ENCODE assay signal across 17 cellular contexts in the genomic region with DNA sequence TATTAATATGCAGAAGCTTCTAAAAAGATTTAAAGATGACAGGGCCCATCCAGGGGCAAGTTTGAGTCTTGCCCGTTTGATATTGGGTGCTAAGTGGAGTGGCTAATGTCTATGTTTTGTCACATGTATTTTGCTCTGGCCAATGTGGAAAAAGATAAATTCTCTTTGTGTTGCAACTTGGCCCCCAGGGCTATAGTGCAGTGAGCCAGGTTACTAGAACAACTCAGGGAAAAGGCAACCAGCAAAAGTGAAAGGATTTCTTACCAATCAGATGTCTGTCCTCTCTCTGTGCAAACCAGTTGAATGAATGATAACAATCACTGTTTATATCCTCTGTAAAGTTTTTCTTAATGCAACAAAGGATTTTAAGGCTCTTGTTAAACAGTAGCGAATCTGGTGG. TPM values are rescaled to one million over a fixed set of nuclear protein-coding genes. Genes with fewer than 3 reads are reported as not detected.
A peak's percentile ranks its signal among the peaks of the same experiment; 100 is the strongest.
DNase-seq lines count a peak whose midpoint lies in the region; ATAC-seq and TF ChIP-seq lines count a peak whose summit lies in the region.
"Had no signal": no experiment of that assay in that cellular context is flagged by ENCODE, and none has a peak within 500 bp of the region (broad histone marks: within the 10 kb centered on the region; RNA-seq: fewer than 3 reads in every experiment).

No MANE protein-coding gene starts in this region.

- intact Hi-C loops in thyroid gland (cut with DNase I) = no loop called here

- DNase-seq in M059J (ENCODE audit: low read depth) (peak; percentile 54), SK-MEL-5 (ENCODE audit: low read depth, low spot score) (peak; percentile 3), type B pancreatic cell (ENCODE audit: extremely low spot score, unreplicated experiment) (no peak), thyroid gland (no peak)
- DNase-seq in activated CD4-positive, alpha-beta T cell treated with anti-CD3 and anti-CD28 coated beads for 48 hours = no peak
- DNase-seq: AML-193, DND-41, H7, NCI-H1105 treated with DMSO at 0.1 percent for 48 hours, NCI-H1694 treated with DMSO at 0.1 percent for 48 hours, NCI-H2107, NCI-H510A, NCI-H748 treated with DMSO at 0.1 percent for 48 hours, SW 1271 had no signal

- H3K27ac ChIP-seq in liver (ENCODE audit: low read depth in 1 of 2, low read length in 2 of 2) (peak overlapping the region; percentile 50 to 67), thyroid gland (no peak overlapping the region)
- H3K27ac ChIP-seq: C4-2B had no signal

- H3K9me3 Mint-ChIP-seq in type B pancreatic cell = no peaks in the 10 kb centered on the region

- H3K4me1 Mint-ChIP-seq in type B pancreatic cell (ENCODE audit: unreplicated experiment) = peaks cover 7% of the 10 kb centered on the region

- H3K36me3 ChIP-seq in liver (ENCODE audit: control insufficient read depth in 4 of 4, insufficient read depth in 3 of 4, low read depth in 1 of 4, low read length in 3 of 4) (no peaks in the 10 kb centered on the region), thyroid gland (no peaks in the 10 kb centered on the region)

- peak overlapping the region; percentile 21 for H3K27ac Mint-ChIP-seq in type B pancreatic cell

- TF ChIP-seq CTCF in liver (IDR thresholded peaks at IDR 0.05; ENCODE audit: low read depth, low read length, missing input control) = no peak
- TF ChIP-seq CTCF in type B pancreatic cell (conservative IDR thresholded peaks at IDR 0.05) = no peak
- no peak for TF ChIP-seq CTCF in thyroid gland (IDR thresholded peaks at IDR 0.05)

- WGBS in liver = 62% methylated on average over 2 of the region's 2 CpGs
- WGBS in thyroid gland, 2 donors = 80 to 89% methylated on average over 2 of the region's 2 CpGs

- in situ Hi-C loops in SK-MEL-5 (cut with HindIII; ENCODE audit: low pct_unique_long_range_greater_than_20kb, low sequenced_read_pairs) = no loop called here

- H3K4me3 Mint-ChIP-seq in type B pancreatic cell = peak overlapping the region; percentile 5

- H3K9ac ChIP-seq in liver (ENCODE audit: low read depth in 1 of 2, low read length in 2 of 2) = no peak overlapping the region

- TF ChIP-seq POLR2A in thyroid gland (IDR thresholded peaks at IDR 0.05) = no peak

- no peak for TF ChIP-seq RAD21 in liver (IDR thresholded peaks at IDR 0.05)

- H3K27me3 ChIP-seq in liver (ENCODE audit: control insufficient read depth in 4 of 4, insufficient read depth in 4 of 4, low read length in 3 of 4) = no peaks in the 10 kb centered on the region
- H3K27me3 ChIP-seq in thyroid gland = no peaks in the 10 kb centered on the region

- no peaks in the 10 kb centered on the region for H3K9me3 ChIP-seq in liver (ENCODE audit: control insufficient read depth in 4 of 4, low read length in 3 of 4)
- H3K9me3 ChIP-seq in thyroid gland = no peaks in the 10 kb centered on the region

- no peaks in the 10 kb centered on the region for H3K36me3 Mint-ChIP-seq in type B pancreatic cell

- peaks cover 3% of the 10 kb centered on the region for H3K27me3 Mint-ChIP-seq in type B pancreatic cell

- peaks cover 4 to 20% (median 10%) of the 10 kb centered on the region in 4 donors for H3K4me1 ChIP-seq in liver (ENCODE audit: control insufficient read depth in 4 of 4, insufficient read depth in 4 of 4, low read length in 3 of 4)
- H3K4me1 ChIP-seq in thyroid gland = peaks cover 13 to 14% of the 10 kb centered on the region in 2 donors

- no peak for ATAC-seq in HG02852 (IDR thresholded peaks at IDR 0.05; ENCODE audit: unreplicated experiment)

- no peak overlapping the region for H3K4me3 ChIP-seq in liver (ENCODE audit: low read depth in 1 of 3, low read length in 3 of 3)
- H3K4me3 ChIP-seq in thyroid gland (replicated peaks in 1 of 3) = no peak overlapping the region

TF ChIP-seq in liver, 16 proteins besides CTCF, POLR2A, EP300 and RAD21:
- peak; percentile 77 to 79 for TF ChIP-seq RXRA (IDR thresholded peaks at IDR 0.05)
- TF ChIP-seq FOXA1 (IDR thresholded peaks at IDR 0.05) = peak; percentile 34
- peak; percentile 55 for TF ChIP-seq FOXA2 (IDR thresholded peaks at IDR 0.05)
- TF ChIP-seq YY1 (IDR thresholded peaks at IDR 0.05) = peak; percentile 38
- no peak for TF ChIP-seq NR2F2 (IDR thresholded peaks at IDR 0.05)
- TF ChIP-seq EGR1 (IDR thresholded peaks at IDR 0.05; ENCODE audit: low read depth in 2 of 2) = no peak
- TF ChIP-seq, protein P1, sequence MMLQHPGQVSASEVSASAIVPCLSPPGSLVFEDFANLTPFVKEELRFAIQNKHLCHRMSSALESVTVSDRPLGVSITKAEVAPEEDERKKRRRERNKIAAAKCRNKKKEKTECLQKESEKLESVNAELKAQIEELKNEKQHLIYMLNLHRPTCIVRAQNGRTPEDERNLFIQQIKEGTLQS (IDR thresholded peaks at IDR 0.05) = no peak
- TF ChIP-seq SP1 (IDR thresholded peaks at IDR 0.05) = peak; percentile 84
- TF ChIP-seq, protein P2, sequence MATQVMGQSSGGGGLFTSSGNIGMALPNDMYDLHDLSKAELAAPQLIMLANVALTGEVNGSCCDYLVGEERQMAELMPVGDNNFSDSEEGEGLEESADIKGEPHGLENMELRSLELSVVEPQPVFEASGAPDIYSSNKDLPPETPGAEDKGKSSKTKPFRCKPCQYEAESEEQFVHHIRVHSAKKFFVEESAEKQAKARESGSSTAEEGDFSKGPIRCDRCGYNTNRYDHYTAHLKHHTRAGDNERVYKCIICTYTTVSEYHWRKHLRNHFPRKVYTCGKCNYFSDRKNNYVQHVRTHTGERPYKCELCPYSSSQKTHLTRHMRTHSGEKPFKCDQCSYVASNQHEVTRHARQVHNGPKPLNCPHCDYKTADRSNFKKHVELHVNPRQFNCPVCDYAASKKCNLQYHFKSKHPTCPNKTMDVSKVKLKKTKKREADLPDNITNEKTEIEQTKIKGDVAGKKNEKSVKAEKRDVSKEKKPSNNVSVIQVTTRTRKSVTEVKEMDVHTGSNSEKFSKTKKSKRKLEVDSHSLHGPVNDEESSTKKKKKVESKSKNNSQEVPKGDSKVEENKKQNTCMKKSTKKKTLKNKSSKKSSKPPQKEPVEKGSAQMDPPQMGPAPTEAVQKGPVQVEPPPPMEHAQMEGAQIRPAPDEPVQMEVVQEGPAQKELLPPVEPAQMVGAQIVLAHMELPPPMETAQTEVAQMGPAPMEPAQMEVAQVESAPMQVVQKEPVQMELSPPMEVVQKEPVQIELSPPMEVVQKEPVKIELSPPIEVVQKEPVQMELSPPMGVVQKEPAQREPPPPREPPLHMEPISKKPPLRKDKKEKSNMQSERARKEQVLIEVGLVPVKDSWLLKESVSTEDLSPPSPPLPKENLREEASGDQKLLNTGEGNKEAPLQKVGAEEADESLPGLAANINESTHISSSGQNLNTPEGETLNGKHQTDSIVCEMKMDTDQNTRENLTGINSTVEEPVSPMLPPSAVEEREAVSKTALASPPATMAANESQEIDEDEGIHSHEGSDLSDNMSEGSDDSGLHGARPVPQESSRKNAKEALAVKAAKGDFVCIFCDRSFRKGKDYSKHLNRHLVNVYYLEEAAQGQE (IDR thresholded peaks at IDR 0.05) = peak; percentile 45
- TF ChIP-seq, protein P3, sequence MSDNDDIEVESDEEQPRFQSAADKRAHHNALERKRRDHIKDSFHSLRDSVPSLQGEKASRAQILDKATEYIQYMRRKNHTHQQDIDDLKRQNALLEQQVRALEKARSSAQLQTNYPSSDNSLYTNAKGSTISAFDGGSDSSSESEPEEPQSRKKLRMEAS (IDR thresholded peaks at IDR 0.05) = peak; percentile 37
- peak in 1 of 2 donors; percentile 51 for TF ChIP-seq GABPA (IDR thresholded peaks at IDR 0.05 in 1 of 2, conservative IDR thresholded peaks at IDR 0.05 in 1 of 2)
- peak; percentile 95 to 96 for TF ChIP-seq HNF4A (conservative IDR thresholded peaks at IDR 0.05)
- TF ChIP-seq, protein P4, sequence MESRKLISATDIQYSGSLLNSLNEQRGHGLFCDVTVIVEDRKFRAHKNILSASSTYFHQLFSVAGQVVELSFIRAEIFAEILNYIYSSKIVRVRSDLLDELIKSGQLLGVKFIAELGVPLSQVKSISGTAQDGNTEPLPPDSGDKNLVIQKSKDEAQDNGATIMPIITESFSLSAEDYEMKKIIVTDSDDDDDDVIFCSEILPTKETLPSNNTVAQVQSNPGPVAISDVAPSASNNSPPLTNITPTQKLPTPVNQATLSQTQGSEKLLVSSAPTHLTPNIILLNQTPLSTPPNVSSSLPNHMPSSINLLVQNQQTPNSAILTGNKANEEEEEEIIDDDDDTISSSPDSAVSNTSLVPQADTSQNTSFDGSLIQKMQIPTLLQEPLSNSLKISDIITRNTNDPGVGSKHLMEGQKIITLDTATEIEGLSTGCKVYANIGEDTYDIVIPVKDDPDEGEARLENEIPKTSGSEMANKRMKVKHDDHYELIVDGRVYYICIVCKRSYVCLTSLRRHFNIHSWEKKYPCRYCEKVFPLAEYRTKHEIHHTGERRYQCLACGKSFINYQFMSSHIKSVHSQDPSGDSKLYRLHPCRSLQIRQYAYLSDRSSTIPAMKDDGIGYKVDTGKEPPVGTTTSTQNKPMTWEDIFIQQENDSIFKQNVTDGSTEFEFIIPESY (IDR thresholded peaks at IDR 0.05) = peak; percentile 43
- TF ChIP-seq JUND (IDR thresholded peaks at IDR 0.05) = peak in 1 of 2 donors; percentile 35
- peak; percentile 65 for TF ChIP-seq HNF4G (IDR thresholded peaks at IDR 0.05)
- TF ChIP-seq TAF1 (conservative IDR thresholded peaks at IDR 0.05) = no peak

RNA-seq across cellular contexts. Expression of a gene that starts 4.6 kb away (rescaled TPM):
- total RNA-seq in M059J (2014; rRNA removed; shearing (Covaris generic)) = 135 and 150 TPM in 2 replicates
- total RNA-seq in SK-MEL-5 (2014; rRNA removed; shearing (Covaris generic)) = 219 and 224 TPM in 2 replicates
- polyA plus RNA-seq in SK-MEL-5 (2015; cell fraction: cytosol; rRNA removed) = 94.7 and 109 TPM in 2 replicates
- polyA plus RNA-seq in SK-MEL-5 (2015; cell fraction: nucleus; rRNA removed) = 30.6 and 99.9 TPM in 2 replicates
- total RNA-seq in liver (10 to 100 TPM; 53.5 to 92.8 TPM), type B pancreatic cell (ENCODE audit: low replicate concordance) (119 and 149 TPM in 2 replicates), thyroid gland (100 to 1,000 TPM in 1 of 4 donors, 10 to 100 TPM in 3; 78.9 to 118 (median 90.7) TPM)
- 10 to 100 TPM; 40.4 to 87.5 TPM for polyA plus RNA-seq in liver

RNA-seq across cellular contexts. Expression of a gene that starts 52.5 kb away (rescaled TPM):
- 2.4 and 3.6 TPM in 2 replicates for total RNA-seq in M059J (2014; rRNA removed; shearing (Covaris generic))
- total RNA-seq in SK-MEL-5 (2014; rRNA removed; shearing (Covaris generic)) = 0.67 and 1.4 TPM in 2 replicates
- polyA plus RNA-seq in SK-MEL-5 (2015; cell fraction: cytosol; rRNA removed) = 0.80 and 1.4 TPM in 2 replicates
- polyA plus RNA-seq in SK-MEL-5 (2015; cell fraction: nucleus; rRNA removed) = 1.3 and 1.8 TPM in 2 replicates
- total RNA-seq in liver (10 to 100 TPM in 1 of 2 donors, 1 to 10 TPM in 1; 9.7 to 16.6 TPM), type B pancreatic cell (ENCODE audit: low replicate concordance) (2.4 and 4.1 TPM in 2 replicates), thyroid gland (1 to 10 TPM; 1.1 to 5.6 (median 3.1) TPM)
- 10 to 100 TPM in 1 of 2 donors, 1 to 10 TPM in 1; 4.7 to 15.2 TPM for polyA plus RNA-seq in liver

Comparison
In these comparisons a context has a peak if more than half of its experiments do, and no peak if none do; other contexts are left out.
1. DNase-seq: peak in M059J (single experiment) and SK-MEL-5 (single experiment); none in type B pancreatic cell (single experiment), thyroid gland (0 of 2) and activated CD4-positive, alpha-beta T cell treated with anti-CD3 and anti-CD28 coated beads for 48 hours (single experiment).
2. H3K27ac ChIP-seq: peak in liver (2 of 2); none in thyroid gland (0 of 3).